ENCODE assay signal across 19 cellular contexts in genomic region chr6:17886891-17887290, GRCh38.
DNase-seq lines count a peak whose midpoint lies in the region; ATAC-seq and TF ChIP-seq lines count a peak whose summit lies in the region.
"Had no signal": no experiment of that assay in that cellular context is flagged by ENCODE, and none has a peak within 500 bp of the region (broad histone marks: within the 10 kb centered on the region; RNA-seq: fewer than 3 reads in every experiment).

No MANE protein-coding gene starts in this region.

- H3K4me3 ChIP-seq in cardiac fibroblast (replicated peaks in 1 of 2; ENCODE audit: low read depth in 2 of 2, low read length in 2 of 2) (no peak overlapping the region), smooth muscle cell (no peak overlapping the region), neural progenitor cell (no peak overlapping the region)
- H3K4me3 ChIP-seq: GM12878, lung, tibial artery had no signal

- H3K36me3 ChIP-seq in smooth muscle cell (ENCODE audit: low read depth) (no peaks in the 10 kb centered on the region), neural progenitor cell (no peaks in the 10 kb centered on the region)

- no peak overlapping the region for H3K27ac ChIP-seq in smooth muscle cell (ENCODE audit: low read depth)
- H3K27ac ChIP-seq in neural progenitor cell = no peak overlapping the region
- H3K27ac ChIP-seq: tibial artery had no signal

- H3K79me2 ChIP-seq in smooth muscle cell (ENCODE audit: low read depth) (no peaks in the 10 kb centered on the region), neural progenitor cell (ENCODE audit: low read depth) (no peaks in the 10 kb centered on the region)

- H3K4me3 Mint-ChIP-seq in memory B cell = no peak overlapping the region
- H3K4me3 Mint-ChIP-seq in neural progenitor cell = no peak overlapping the region
- H3K4me3 Mint-ChIP-seq: activated T-helper 1 cell treated with anti-CD3 and anti-CD28 coated beads, Interleukin-12 subunit alpha, Interleukin-12 subunit beta, Interleukin-2, Interleukin-4 antibody, amounts not matched to agents 30 ng/mL and 10 ng/mL and 1 ng/mL, durations not matched to agents 14 hours and 24 hours and 36 hours; effector memory CD8-positive, alpha-beta T cell; IgD-negative memory B cell; stimulated activated memory B cell treated with anti-CD40 and anti-IgM and Interleukin-4, amounts not matched to agents 10 μg/mL and 1 μg/mL and 100 μg/mL, for 72 hours had no signal

- H2AFZ ChIP-seq in smooth muscle cell (ENCODE audit: low read depth) = no peak overlapping the region
- H2AFZ ChIP-seq in neural progenitor cell (replicated peaks) = no peak overlapping the region

- H3K27me3 Mint-ChIP-seq in memory B cell (no peaks in the 10 kb centered on the region), neural progenitor cell (ENCODE audit: insufficient read depth, low read depth) (peaks cover 7% of the 10 kb centered on the region)
- H3K27me3 Mint-ChIP-seq: IgD-negative memory B cell; naive B cell; stimulated activated memory B cell treated with anti-CD40 and anti-IgM and Interleukin-4, amounts not matched to agents 10 μg/mL and 1 μg/mL and 100 μg/mL, for 72 hours had no signal

- H4K20me1 ChIP-seq in smooth muscle cell (ENCODE audit: low read depth) = no peaks in the 10 kb centered on the region
- H4K20me1 ChIP-seq in neural progenitor cell (ENCODE audit: low read depth) = no peaks in the 10 kb centered on the region

- no peaks in the 10 kb centered on the region for H3K4me1 ChIP-seq in smooth muscle cell (ENCODE audit: low read depth)
- H3K4me1 ChIP-seq in neural progenitor cell = no peaks in the 10 kb centered on the region

- H3F3A ChIP-seq in smooth muscle cell (ENCODE audit: low read depth) (no peaks in the 10 kb centered on the region), neural progenitor cell (ENCODE audit: low read depth) (no peaks in the 10 kb centered on the region)

- ATAC-seq in memory B cell (ENCODE audit: low read depth) (no peak), GM21737 (IDR thresholded peaks at IDR 0.05; ENCODE audit: unreplicated experiment) (no peak)
- ATAC-seq: effector memory CD8-positive, alpha-beta T cell; GM12878; stimulated activated memory B cell treated with anti-CD40 and anti-IgM and Interleukin-4, amounts not matched to agents 10 μg/mL and 1 μg/mL and 100 μg/mL, for 72 hours had no signal

- TF ChIP-seq CTCF in cardiac fibroblast (IDR thresholded peaks at IDR 0.05; ENCODE audit: low read depth, low read length) = no peak
- no peak for TF ChIP-seq CTCF in smooth muscle cell (IDR thresholded peaks at IDR 0.05; ENCODE audit: borderline replicate concordance, insufficient read depth, poor library complexity, severe bottlenecking)
- TF ChIP-seq CTCF in neural progenitor cell (IDR thresholded peaks at IDR 0.05) = no peak

- peaks cover under 1% of the 10 kb centered on the region for H3K9me3 Mint-ChIP-seq in memory B cell
- H3K9me3 Mint-ChIP-seq in neural progenitor cell = peaks cover 2% of the 10 kb centered on the region
- H3K9me3 Mint-ChIP-seq: activated T-helper 1 cell treated with anti-CD3 and anti-CD28 coated beads, Interleukin-12 subunit alpha, Interleukin-12 subunit beta, Interleukin-2, Interleukin-4 antibody, amounts not matched to agents 30 ng/mL and 10 ng/mL and 1 ng/mL, durations not matched to agents 14 hours and 24 hours and 36 hours; effector memory CD8-positive, alpha-beta T cell had no signal

- H3K36me3 Mint-ChIP-seq in memory B cell (peaks cover 6% of the 10 kb centered on the region), neural progenitor cell (peaks cover 5% of the 10 kb centered on the region)

- peak overlapping the region; percentile 50 for H3K27ac Mint-ChIP-seq in memory B cell
- no peak overlapping the region for H3K27ac Mint-ChIP-seq in neural progenitor cell
- H3K27ac Mint-ChIP-seq: activated T-helper 1 cell treated with anti-CD3 and anti-CD28 coated beads, Interleukin-12 subunit alpha, Interleukin-12 subunit beta, Interleukin-2, Interleukin-4 antibody, amounts not matched to agents 30 ng/mL and 10 ng/mL and 1 ng/mL, durations not matched to agents 14 hours and 24 hours and 36 hours; effector memory CD8-positive, alpha-beta T cell; IgD-negative memory B cell; stimulated activated memory B cell treated with anti-CD40 and anti-IgM and Interleukin-4, amounts not matched to agents 10 μg/mL and 1 μg/mL and 100 μg/mL, for 72 hours had no signal

- peak; percentile 88 for DNase-seq in DMS 273 treated with DMSO at 0.1 percent for 48 hours (lab: John Stamatoyannopoulos, UW)
- peak; percentile 61 for DNase-seq in NCI-H1694 (lab: John Stamatoyannopoulos, UW)
- peak; percentile 32 to 59 for DNase-seq in cardiac fibroblast (ENCODE audit: low read depth in 2 of 2)
- DNase-seq in memory B cell (ENCODE audit: low spot score in 2 of 2) = no peak
- DNase-seq in NCI-H2227 (lab: John Stamatoyannopoulos, UW; ENCODE audit: unreplicated experiment) = no peak
- DNase-seq in smooth muscle cell (lab: John Stamatoyannopoulos, UW; ENCODE audit: unreplicated experiment) = no peak
- no peak for DNase-seq in neural progenitor cell (ENCODE audit: low spot score)
- DNase-seq: COR-L47; effector memory CD8-positive, alpha-beta T cell; naive B cell; NK-92 treated with Interleukin-12 subunit alpha and Interleukin-12 subunit beta, amount 100 ng/mL, for 24 hours; SIG-M5; tibial artery had no signal

- 100% methylated on average over 1 of the region's 1 CpG for WGBS in smooth muscle cell (ENCODE audit: low lambda C conversion rate)

- H3K4me1 Mint-ChIP-seq in memory B cell (peaks cover 28% of the 10 kb centered on the region), neural progenitor cell (no peaks in the 10 kb centered on the region)

- H3K4me2 ChIP-seq in smooth muscle cell = no peak overlapping the region
- H3K4me2 ChIP-seq in neural progenitor cell = no peak overlapping the region

- H3K9ac ChIP-seq in smooth muscle cell (ENCODE audit: low read depth) = no peak overlapping the region
- no peak overlapping the region for H3K9ac ChIP-seq in neural progenitor cell

- no peaks in the 10 kb centered on the region for H3K27me3 ChIP-seq in smooth muscle cell (ENCODE audit: low read depth)
- H3K27me3 ChIP-seq in neural progenitor cell = no peaks in the 10 kb centered on the region
- H3K27me3 ChIP-seq: tibial artery had no signal

- H3K9me3 ChIP-seq in smooth muscle cell (replicated peaks; ENCODE audit: low read depth) (no peaks in the 10 kb centered on the region), neural progenitor cell (ENCODE audit: low read depth) (no peaks in the 10 kb centered on the region)
- H3K9me3 ChIP-seq: tibial artery had no signal

Comparison
In these comparisons a context has a peak if more than half of its experiments do, and no peak if none do; other contexts are left out.
1. DNase-seq: peak in DMS 273 treated with DMSO at 0.1 percent for 48 hours (single experiment), NCI-H1694 (single experiment) and cardiac fibroblast (2 of 2); none in memory B cell (0 of 2), NCI-H2227 (single experiment), smooth muscle cell (single experiment) and neural progenitor cell (single experiment).